In genomic region chr1:8643542-8644536, GRCh38 we compare ENCODE assay signal across 12 cellular contexts.
A peak's percentile ranks its signal among the peaks of the same experiment; 100 is the strongest.
DNase-seq lines count a peak whose midpoint lies in the region; ATAC-seq and TF ChIP-seq lines count a peak whose summit lies in the region.
"Had no signal": no experiment of that assay in that cellular context is flagged by ENCODE, and none has a peak within 500 bp of the region (broad histone marks: within the 10 kb centered on the region; RNA-seq: fewer than 3 reads in every experiment).

No MANE protein-coding gene starts in this region.

- no peak overlapping the region for H4K91ac ChIP-seq in mesenchymal stem cell (ENCODE audit: low read length)

- H3K4me1 ChIP-seq in mesenchymal stem cell (ENCODE audit: control insufficient read depth, insufficient read depth, low read depth, low read length) (no peaks in the 10 kb centered on the region), breast epithelium (peaks cover 0 to 9% of the 10 kb centered on the region in 2 donors)

- WGBS in mesenchymal stem cell = 96% methylated on average over 6 of the region's 6 CpGs

- ATAC-seq in GM21529 (IDR thresholded peaks at IDR 0.05; ENCODE audit: unreplicated experiment) (peak; percentile 90), HG03520 (IDR thresholded peaks at IDR 0.05; ENCODE audit: unreplicated experiment) (peak; percentile 54)

- no peak overlapping the region for H2BK12ac ChIP-seq in mesenchymal stem cell (ENCODE audit: low read length in 2 of 2)

- H3K18ac ChIP-seq in mesenchymal stem cell (ENCODE audit: low read depth in 1 of 2, low read length in 2 of 2) = peak overlapping the region; percentile 19 to 20

- H3K36me3 ChIP-seq in mesenchymal stem cell (ENCODE audit: control insufficient read depth in 1 of 2, insufficient read depth in 2 of 2, low read depth in 1 of 2, low read length in 2 of 2) = no peaks in the 10 kb centered on the region
- no peaks in the 10 kb centered on the region for H3K36me3 ChIP-seq in breast epithelium
- H3K36me3 ChIP-seq: right atrium auricular region, SJSA1, thyroid gland had no signal

- H3K79me1 ChIP-seq in mesenchymal stem cell (replicated peaks; ENCODE audit: low read length, poor library complexity, severe bottlenecking) = peaks cover 31% of the 10 kb centered on the region

- intact Hi-C loops in breast epithelium (cut with DNase I; ENCODE audit: low total_unique reads) = no loop called here

- no peak overlapping the region for H2BK120ac ChIP-seq in mesenchymal stem cell (ENCODE audit: low read depth, low read length)

- no peak overlapping the region for H3K23ac ChIP-seq in mesenchymal stem cell (ENCODE audit: low read length in 2 of 2)

- no peak overlapping the region for H4K8ac ChIP-seq in mesenchymal stem cell (ENCODE audit: low read length)

- H3K27me3 ChIP-seq in mesenchymal stem cell (ENCODE audit: control insufficient read depth in 1 of 2, insufficient read depth in 1 of 2, low read length in 2 of 2) (no peaks in the 10 kb centered on the region), breast epithelium (no peaks in the 10 kb centered on the region)
- H3K27me3 ChIP-seq: right atrium auricular region, SJSA1, thyroid gland had no signal

- H3K27ac ChIP-seq in mesenchymal stem cell (ENCODE audit: low read length, poor library complexity, severe bottlenecking) = no peak overlapping the region
- H3K27ac ChIP-seq in breast epithelium = no peak overlapping the region
- H3K27ac ChIP-seq: right atrium auricular region, SJSA1, thyroid gland had no signal

- H2BK5ac ChIP-seq in mesenchymal stem cell (ENCODE audit: low read depth, low read length, poor library complexity, severe bottlenecking) = no peak overlapping the region

- no peak overlapping the region for H2BK15ac ChIP-seq in mesenchymal stem cell (ENCODE audit: low read depth, poor library complexity, severe bottlenecking)

- no peaks in the 10 kb centered on the region for H3K9me3 ChIP-seq in mesenchymal stem cell (ENCODE audit: control insufficient read depth, low read length)
- H3K9me3 ChIP-seq in breast epithelium = no peaks in the 10 kb centered on the region
- H3K9me3 ChIP-seq: right atrium auricular region, SJSA1, thyroid gland had no signal

- no peak overlapping the region for H3K4ac ChIP-seq in mesenchymal stem cell (ENCODE audit: low read depth in 1 of 2, low read length in 2 of 2)

- TF ChIP-seq POLR2A in breast epithelium (IDR thresholded peaks at IDR 0.05) = no peak

- H3K4me3 ChIP-seq in mesenchymal stem cell (ENCODE audit: insufficient read depth in 1 of 2, low read depth in 1 of 2, low read length in 2 of 2) (no peak overlapping the region), breast epithelium (no peak overlapping the region)
- H3K4me3 ChIP-seq: right atrium auricular region, SJSA1, thyroid gland had no signal

- no peak overlapping the region for H3K4me2 ChIP-seq in mesenchymal stem cell (ENCODE audit: low read length, poor library complexity, severe bottlenecking)

- H3K9ac ChIP-seq in mesenchymal stem cell (ENCODE audit: low read length) = no peak overlapping the region

- DNase-seq in NCI-H1417 (lab: John Stamatoyannopoulos, UW) (peak; percentile 22 to 69 (median 24)), NCI-H1417 treated with DMSO at 0.1 percent for 48 hours (lab: John Stamatoyannopoulos, UW) (no peak), mesenchymal stem cell (no peak), breast epithelium (ENCODE audit: low spot score in 2 of 2) (no peak), islet precursor cell (no peak)
- no peak for DNase-seq in stimulated activated CD8-positive, alpha-beta memory T cell treated with anti-CD3 and anti-CD28 coated beads, Interleukin-4, amount 100 ng/mL, for 48 hours
- DNase-seq: HCEC 1CT, thyroid gland had no signal

- TF ChIP-seq CTCF in breast epithelium (IDR thresholded peaks at IDR 0.05) = no peak

- H2AK5ac ChIP-seq in mesenchymal stem cell (ENCODE audit: low read length, severe bottlenecking) = no peak overlapping the region

- H2AFZ ChIP-seq in mesenchymal stem cell (ENCODE audit: low read depth, low read length) = no peak overlapping the region

- H3K14ac ChIP-seq in mesenchymal stem cell (ENCODE audit: low read length in 2 of 2) = no peak overlapping the region

Comparison
In these comparisons a context has a peak if more than half of its experiments do, and no peak if none do; other contexts are left out.
1. DNase-seq: peak in NCI-H1417 (3 of 3); none in NCI-H1417 treated with DMSO at 0.1 percent for 48 hours (single experiment), mesenchymal stem cell (single experiment), breast epithelium (0 of 2), stimulated activated CD8-positive, alpha-beta memory T cell treated with anti-CD3 and anti-CD28 coated beads, Interleukin-4, amount 100 ng/mL, for 48 hours (single experiment) and islet precursor cell (single experiment).